13 cellular contexts compared by ENCODE assay signal in the genomic region with DNA sequence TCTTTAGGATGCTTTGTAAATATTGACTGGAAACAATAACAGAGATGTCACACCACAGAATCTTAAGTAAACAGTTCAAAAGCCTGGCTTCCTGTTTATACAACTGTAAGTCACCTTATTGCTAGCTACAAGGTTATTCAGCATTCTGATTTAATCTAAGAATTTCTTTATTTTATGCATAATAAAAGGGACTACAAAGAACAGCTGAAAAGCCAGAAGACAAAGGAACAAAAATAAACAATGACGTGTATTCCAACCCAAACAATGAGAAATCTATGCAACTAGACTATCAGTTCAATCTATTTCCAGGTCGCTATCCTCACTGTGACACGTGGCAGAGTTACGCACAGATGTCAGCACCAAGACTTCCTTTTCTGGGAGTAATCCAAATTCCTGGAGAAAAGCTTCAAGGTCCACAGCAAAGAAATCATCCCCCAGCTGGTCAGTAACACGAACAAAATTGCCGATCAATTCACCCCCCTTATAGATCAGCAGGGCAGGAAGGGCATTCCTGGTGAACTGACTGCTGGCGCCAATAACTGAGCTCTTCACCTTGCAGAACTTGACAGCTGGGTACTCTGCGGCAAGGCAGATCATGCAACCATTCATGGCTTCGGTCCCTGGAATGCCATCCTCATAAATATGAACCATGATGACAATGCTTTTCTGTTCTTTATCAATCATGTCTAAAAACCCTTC. TPM values are rescaled to one million over a fixed set of nuclear protein-coding genes. Genes with fewer than 3 reads are reported as not detected.
DNase-seq lines count a peak whose midpoint lies in the region; ATAC-seq and TF ChIP-seq lines count a peak whose summit lies in the region.
"Had no signal": no experiment of that assay in that cellular context is flagged by ENCODE, and none has a peak within 500 bp of the region (broad histone marks: within the 10 kb centered on the region; RNA-seq: fewer than 3 reads in every experiment).

No MANE protein-coding gene starts in this region.

- H3K9ac ChIP-seq in skeletal muscle tissue (ENCODE audit: low read depth in 1 of 3, low read length in 3 of 3): no peak overlapping the region
- H3K9ac ChIP-seq: GM23248 had no signal

- H3K27me3 ChIP-seq in skeletal muscle tissue (ENCODE audit: control insufficient read depth in 3 of 3, insufficient read depth in 3 of 3, low read length in 3 of 3): no peaks in the 10 kb centered on the region

- intact Hi-C loops in activated CD4-positive, alpha-beta memory T cell treated with anti-CD3 and anti-CD28 coated beads for 36 hours (cut with micrococcal nuclease): loop anchor here (10.0 kb wide), 2 partner anchors 465 to 725 kb away; a partner anchor contains a TSS

- peaks cover 27% of the 10 kb centered on the region for H3K36me3 Mint-ChIP-seq in activated CD4-positive, alpha-beta memory T cell treated with anti-CD3 and anti-CD28 coated beads for 36 hours
- no peaks in the 10 kb centered on the region for H3K36me3 Mint-ChIP-seq in glutamatergic neuron (ENCODE audit: unreplicated experiment)

- TF ChIP-seq CTCF in glutamatergic neuron (IDR thresholded peaks at IDR 0.05; ENCODE audit: partially characterized antibody, unreplicated experiment): no peak

- POLR2A ChIA-PET in activated CD4-positive, alpha-beta memory T cell treated with anti-CD3 and anti-CD28 coated beads for 36 hours (lab: Charles Lee): no interaction called here

- no peak for ATAC-seq in GM21381 (IDR thresholded peaks at IDR 0.05; ENCODE audit: unreplicated experiment)
- no peak for ATAC-seq in GM21423 (IDR thresholded peaks at IDR 0.05; ENCODE audit: unreplicated experiment)

- no peak overlapping the region for H3K4me3 Mint-ChIP-seq in activated CD4-positive, alpha-beta memory T cell treated with anti-CD3 and anti-CD28 coated beads for 36 hours
- H3K4me3 Mint-ChIP-seq in glutamatergic neuron (ENCODE audit: unreplicated experiment): no peak overlapping the region

- H3K27ac Mint-ChIP-seq in activated CD4-positive, alpha-beta memory T cell treated with anti-CD3 and anti-CD28 coated beads for 36 hours: peak overlapping the region; percentile 28
- H3K27ac Mint-ChIP-seq in glutamatergic neuron (ENCODE audit: unreplicated experiment): peak overlapping the region; percentile 60

- H3K27me3 Mint-ChIP-seq in activated CD4-positive, alpha-beta memory T cell treated with anti-CD3 and anti-CD28 coated beads for 36 hours: no peaks in the 10 kb centered on the region
- H3K27me3 Mint-ChIP-seq in glutamatergic neuron (ENCODE audit: unreplicated experiment): peaks cover 5% of the 10 kb centered on the region

- H3K4me1 ChIP-seq in skeletal muscle tissue (ENCODE audit: control insufficient read depth in 3 of 3, insufficient read depth in 3 of 3, low read length in 3 of 3): peaks cover 12 to 14% (median 13%) of the 10 kb centered on the region in 3 donors

- no peaks in the 10 kb centered on the region for H3K9me3 Mint-ChIP-seq in activated CD4-positive, alpha-beta memory T cell treated with anti-CD3 and anti-CD28 coated beads for 36 hours
- peaks cover 3% of the 10 kb centered on the region for H3K9me3 Mint-ChIP-seq in glutamatergic neuron (ENCODE audit: unreplicated experiment)

- H3K36me3 ChIP-seq in skeletal muscle tissue (ENCODE audit: control insufficient read depth in 3 of 3, insufficient read depth in 3 of 3, low read length in 3 of 3): peaks cover 12 to 31% (median 13%) of the 10 kb centered on the region in 3 donors

- no peak overlapping the region for H3K4me3 ChIP-seq in skeletal muscle tissue (ENCODE audit: low read length in 3 of 3)
- H3K4me3 ChIP-seq: GM23248 had no signal

- peak overlapping the region; percentile 1 for H3K27ac ChIP-seq in skeletal muscle tissue (ENCODE audit: low read depth, low read length)
- H3K27ac ChIP-seq: 22Rv1, GM23248 had no signal

- H3K4me1 Mint-ChIP-seq in activated CD4-positive, alpha-beta memory T cell treated with anti-CD3 and anti-CD28 coated beads for 36 hours (ENCODE audit: low read depth): peaks cover 46% of the 10 kb centered on the region
- peaks cover 17% of the 10 kb centered on the region for H3K4me1 Mint-ChIP-seq in glutamatergic neuron (ENCODE audit: low read depth, unreplicated experiment)

- DNase-seq in DMS153 (lab: John Stamatoyannopoulos, UW) (peak; percentile 48), DMS153 treated with DMSO at 0.1 percent for 48 hours (lab: John Stamatoyannopoulos, UW; ENCODE audit: unreplicated experiment) (no peak), glutamatergic neuron (no peak), NCI-H82 treated with DMSO at 0.1 percent for 48 hours (lab: John Stamatoyannopoulos, UW; ENCODE audit: unreplicated experiment) (no peak)
- no peak for DNase-seq in activated CD4-positive, alpha-beta memory T cell treated with anti-CD3 and anti-CD28 coated beads for 36 hours
- DNase-seq: cortex of kidney, GDM1, MV-4-11 had no signal

- H3K9me3 ChIP-seq in skeletal muscle tissue (ENCODE audit: control insufficient read depth in 3 of 3, low read length in 3 of 3): no peaks in the 10 kb centered on the region

- CTCF ChIA-PET in activated CD4-positive, alpha-beta memory T cell treated with anti-CD3 and anti-CD28 coated beads for 36 hours (lab: Charles Lee): interaction anchor here (1.5 to 1.9 kb wide), 2 partner anchors 10 to 11 kb away, joined by 5 to 8 read pairs; no protein-coding TSS in a partner anchor

RNA-seq across cellular contexts. Expression of a gene that starts 8.4 kb away (rescaled TPM):
- 10 to 100 TPM; 18.7 to 21.5 TPM for total RNA-seq in activated CD4-positive, alpha-beta memory T cell treated with anti-CD3 and anti-CD28 coated beads for 36 hours
- total RNA-seq in glutamatergic neuron (ENCODE audit: unreplicated experiment) (27.6 TPM), skeletal muscle tissue (23.5 TPM)

RNA-seq across cellular contexts. Expression of a gene that starts 20.0 kb away (rescaled TPM):
- total RNA-seq in activated CD4-positive, alpha-beta memory T cell treated with anti-CD3 and anti-CD28 coated beads for 36 hours: not detected
- total RNA-seq in glutamatergic neuron (ENCODE audit: unreplicated experiment): not detected
- total RNA-seq in skeletal muscle tissue: not detected
- total RNA-seq: GM23248 had no signal

RNA-seq across cellular contexts. Expression of a gene that starts 31.2 kb away (rescaled TPM):
- total RNA-seq in activated CD4-positive, alpha-beta memory T cell treated with anti-CD3 and anti-CD28 coated beads for 36 hours: not detected
- total RNA-seq in glutamatergic neuron (ENCODE audit: unreplicated experiment): not detected
- total RNA-seq in skeletal muscle tissue: not detected
- total RNA-seq: GM23248 had no signal
